Comparison of ENCODE assay signal across 25 cellular contexts in genomic region chrX:53483838-53484420, GRCh38. TPM values are rescaled to one million over a fixed set of nuclear protein-coding genes. Genes with fewer than 3 reads are reported as not detected.
DNase-seq lines count a peak whose midpoint lies in the region; ATAC-seq and TF ChIP-seq lines count a peak whose summit lies in the region.
"Had no signal": no experiment of that assay in that cellular context is flagged by ENCODE, and none has a peak within 500 bp of the region (broad histone marks: within the 10 kb centered on the region; RNA-seq: fewer than 3 reads in every experiment).

No MANE protein-coding gene starts in this region.

- H3K4me1 Mint-ChIP-seq in progenitor cell of endocrine pancreas (ENCODE audit: low read depth) = no peaks in the 10 kb centered on the region
- H3K4me1 Mint-ChIP-seq: activated CD4-positive, alpha-beta T cell treated with anti-CD3 and anti-CD28 coated beads, Interleukin-2, amount 10 ng/mL, durations not matched to agents 7 days and 5 days; activated naive CD8-positive, alpha-beta T cell treated with anti-CD3 and anti-CD28 coated beads for 36 hours had no signal

- H3K9me3 Mint-ChIP-seq in progenitor cell of endocrine pancreas (ENCODE audit: low read depth) = no peaks in the 10 kb centered on the region
- H3K9me3 Mint-ChIP-seq: activated CD4-positive, alpha-beta T cell treated with anti-CD3 and anti-CD28 coated beads, Interleukin-2, amount 10 ng/mL, durations not matched to agents 7 days and 5 days; activated naive CD8-positive, alpha-beta T cell treated with anti-CD3 and anti-CD28 coated beads for 36 hours; CD4-positive, CD25-positive, alpha-beta regulatory T cell; T-helper 2 cell treated with Interferon-gamma antibody and Interleukin-4, amounts not matched to agents 5 μg/mL and 100 μg/mL, for 36 hours had no signal

- no peak overlapping the region for H3K4me3 Mint-ChIP-seq in progenitor cell of endocrine pancreas (ENCODE audit: low read depth)
- H3K4me3 Mint-ChIP-seq: activated CD4-positive, alpha-beta T cell treated with anti-CD3 and anti-CD28 coated beads, Interleukin-2, amount 10 ng/mL, durations not matched to agents 7 days and 5 days; activated naive CD8-positive, alpha-beta T cell treated with anti-CD3 and anti-CD28 coated beads for 36 hours; CD4-positive, CD25-positive, alpha-beta regulatory T cell; T-helper 2 cell treated with Interferon-gamma antibody and Interleukin-4, amounts not matched to agents 5 μg/mL and 100 μg/mL, for 36 hours had no signal

- H3K27me3 Mint-ChIP-seq in progenitor cell of endocrine pancreas = peaks cover 3% of the 10 kb centered on the region
- H3K27me3 Mint-ChIP-seq: activated CD4-positive, alpha-beta T cell treated with anti-CD3 and anti-CD28 coated beads, Interleukin-2, amount 10 ng/mL, durations not matched to agents 7 days and 5 days had no signal

- no peak overlapping the region for H3K4me3 ChIP-seq in gastroesophageal sphincter
- H3K4me3 ChIP-seq: lung, SK-N-MC, skin epidermis had no signal

- no peak for TF ChIP-seq EP300 in gastroesophageal sphincter (IDR thresholded peaks at IDR 0.05)

- WGBS in gastroesophageal sphincter (ENCODE audit: low coverage in 1 of 2), 2 donors = 63 to 92% methylated on average over 2 of the region's 2 CpGs

- no peaks in the 10 kb centered on the region for H3K36me3 Mint-ChIP-seq in progenitor cell of endocrine pancreas (ENCODE audit: insufficient read depth)
- H3K36me3 Mint-ChIP-seq: activated naive CD8-positive, alpha-beta T cell treated with anti-CD3 and anti-CD28 coated beads for 36 hours; CD4-positive, CD25-positive, alpha-beta regulatory T cell had no signal

- ATAC-seq in gastroesophageal sphincter = no peak
- ATAC-seq: HepG2 had no signal

- no peak for TF ChIP-seq CTCF in progenitor cell of endocrine pancreas (IDR thresholded peaks at IDR 0.05; ENCODE audit: unreplicated experiment)
- no peak for TF ChIP-seq CTCF in gastroesophageal sphincter (IDR thresholded peaks at IDR 0.05)

- H3K27ac ChIP-seq in gastroesophageal sphincter = no peak overlapping the region
- H3K27ac ChIP-seq: SK-N-MC, skin epidermis, WERI-Rb-1 had no signal

- H3K27ac Mint-ChIP-seq in progenitor cell of endocrine pancreas = no peak overlapping the region
- H3K27ac Mint-ChIP-seq: activated CD4-positive, alpha-beta T cell treated with anti-CD3 and anti-CD28 coated beads, Interleukin-2, amount 10 ng/mL, durations not matched to agents 7 days and 5 days; activated naive CD8-positive, alpha-beta T cell treated with anti-CD3 and anti-CD28 coated beads for 36 hours; CD4-positive, CD25-positive, alpha-beta regulatory T cell; T-helper 2 cell treated with Interferon-gamma antibody and Interleukin-4, amounts not matched to agents 5 μg/mL and 100 μg/mL, for 36 hours had no signal

- no peaks in the 10 kb centered on the region for H3K4me1 ChIP-seq in gastroesophageal sphincter

- TF ChIP-seq POLR2A in gastroesophageal sphincter (IDR thresholded peaks at IDR 0.05) = no peak

- no peaks in the 10 kb centered on the region for H3K36me3 ChIP-seq in gastroesophageal sphincter
- H3K36me3 ChIP-seq: WERI-Rb-1 had no signal

- H3K9me3 ChIP-seq in gastroesophageal sphincter = no peaks in the 10 kb centered on the region

- DNase-seq in EH (ENCODE audit: low read depth) (peak; percentile 28), LHCN-M2 (ENCODE audit: low read depth) (peak; percentile 40), cerebellar cortex (ENCODE audit: low spot score) (peak; percentile 54), iris pigment epithelial cell (ENCODE audit: low read depth) (peak; percentile 36), progenitor cell of endocrine pancreas (ENCODE audit: low spot score, unreplicated experiment) (no peak), AG20443 (ENCODE audit: low spot score) (no peak), RPMI8226 (no peak)
- DNase-seq: ACHN; activated CD4-positive, alpha-beta T cell treated with anti-CD3 and anti-CD28 coated beads, Interleukin-2, amount 10 ng/mL, durations not matched to agents 7 days and 5 days; activated naive CD8-positive, alpha-beta T cell treated with anti-CD3 and anti-CD28 coated beads for 36 hours; CD4-positive, CD25-positive, alpha-beta regulatory T cell; cortex of kidney; DMS153; kidney; NCI-H1417; NCI-H510A; NK-92 treated with Interleukin-12 subunit alpha and Interleukin-12 subunit beta, amount 100 ng/mL, for 24 hours; stimulated activated CD4-positive, alpha-beta T cell treated with anti-CD3 and anti-CD28 coated beads, Interleukin-1b, Interleukin-23, amount 100 ng/mL, for 48 hours; WERI-Rb-1 had no signal

- no peaks in the 10 kb centered on the region for H3K27me3 ChIP-seq in gastroesophageal sphincter

RNA-seq across cellular contexts. Expression of gene HSD17B10, which starts 49.8 kb away (rescaled TPM):
- total RNA-seq in LHCN-M2 (2014; rRNA removed) (68.3 and 76.3 TPM in 2 replicates), progenitor cell of endocrine pancreas (86.8 and 92.3 TPM in 2 replicates), gastroesophageal sphincter (100 to 1,000 TPM in 3 of 4 donors, 10 to 100 TPM in 1; 75.6 to 114 (median 106) TPM)
- 123 TPM for polyA plus RNA-seq in LHCN-M2 (2012)

Comparison
In these comparisons a context has a peak if more than half of its experiments do, and no peak if none do; other contexts are left out.
1. DNase-seq: peak in EH (single experiment), LHCN-M2 (single experiment), cerebellar cortex (single experiment) and iris pigment epithelial cell (single experiment); none in progenitor cell of endocrine pancreas (single experiment), AG20443 (single experiment) and RPMI8226 (single experiment).